In the genomic region with DNA sequence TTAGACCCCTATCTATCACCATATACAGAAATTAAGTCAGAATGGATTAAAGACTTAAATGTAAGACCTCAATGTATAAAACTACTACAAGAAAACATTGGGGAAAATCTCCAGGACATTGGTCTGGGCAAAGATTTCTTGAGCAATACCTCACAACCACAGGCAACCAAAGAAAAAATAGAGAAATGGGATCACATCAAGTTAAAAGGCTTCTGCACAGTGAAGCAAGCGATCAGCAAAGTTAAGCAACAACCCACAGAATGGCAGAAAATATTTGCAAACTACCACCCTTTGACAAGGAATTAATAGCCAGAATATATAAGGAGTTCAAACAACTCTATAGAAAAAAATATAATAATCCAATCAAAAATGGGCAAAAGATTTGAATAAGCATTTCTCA, we compare ENCODE assay signal across 19 cellular contexts.
DNase-seq lines count a peak whose midpoint lies in the region; ATAC-seq and TF ChIP-seq lines count a peak whose summit lies in the region.
"Had no signal": no experiment of that assay in that cellular context is flagged by ENCODE, and none has a peak within 500 bp of the region (broad histone marks: within the 10 kb centered on the region; RNA-seq: fewer than 3 reads in every experiment).

No MANE protein-coding gene starts in this region.

- no peak for TF ChIP-seq CTCF in NB4 (IDR thresholded peaks at IDR 0.05; ENCODE audit: low read depth, low read length)

- in situ Hi-C loops in KBM-7 (cut with MboI; ENCODE audit: low pct_unique_long_range_greater_than_20kb, low sequenced_read_pairs), result no loop called here

- H3K4me3 ChIP-seq in NB4 (ENCODE audit: low read depth, low read length), result no peak overlapping the region
- H3K4me3 ChIP-seq: BLaER1 treated with 17β-estradiol and CSF1 and Interleukin-3, amounts not matched to agents 10 nM and 100 nM; GM23338; PC-9 had no signal

- DNase-seq in AML-193 (lab: John Stamatoyannopoulos, UW) (peak; percentile 78 to 79), NB4 (ENCODE audit: low read depth) (peak; percentile 41), SKM-1 (lab: John Stamatoyannopoulos, UW; ENCODE audit: unreplicated experiment) (peak; percentile 67), fibroblast of peridontal ligament (ENCODE audit: extremely low read depth) (peak; percentile 5), KBM-7 (no peak), NCI-H748 (lab: John Stamatoyannopoulos, UW; ENCODE audit: unreplicated experiment) (no peak)
- no peak for DNase-seq in stimulated activated CD4-positive, alpha-beta T cell treated with anti-CD3 and anti-CD28 coated beads, Interleukin-2, amount 100 ng/mL, for 24 hours
- DNase-seq: CD4-positive, alpha-beta T cell; H9; KG1; MM.1S; NCI-H1105 treated with DMSO at 0.1 percent for 48 hours; NCI-H2029; NCI-H526 treated with DMSO at 0.1 percent for 48 hours; PC-9 had no signal

- no peak for ATAC-seq in HG02840 (IDR thresholded peaks at IDR 0.05; ENCODE audit: low FRiP score, unreplicated experiment)
- ATAC-seq: GM23338, Right ventricle myocardium inferior had no signal

- TF ChIP-seq POLR2A in NB4 (IDR thresholded peaks at IDR 0.05; ENCODE audit: extremely low read depth, insufficient read length), result no peak

Comparison
In these comparisons a context has a peak if more than half of its experiments do, and no peak if none do; other contexts are left out.
1. DNase-seq: peak in AML-193 (2 of 2), NB4 (single experiment), SKM-1 (single experiment) and fibroblast of peridontal ligament (single experiment); none in stimulated activated CD4-positive, alpha-beta T cell treated with anti-CD3 and anti-CD28 coated beads, Interleukin-2, amount 100 ng/mL, for 24 hours (0 of 2), KBM-7 (single experiment) and NCI-H748 (single experiment).